Comparison of ENCODE assay signal across 16 cellular contexts in the genomic region with DNA sequence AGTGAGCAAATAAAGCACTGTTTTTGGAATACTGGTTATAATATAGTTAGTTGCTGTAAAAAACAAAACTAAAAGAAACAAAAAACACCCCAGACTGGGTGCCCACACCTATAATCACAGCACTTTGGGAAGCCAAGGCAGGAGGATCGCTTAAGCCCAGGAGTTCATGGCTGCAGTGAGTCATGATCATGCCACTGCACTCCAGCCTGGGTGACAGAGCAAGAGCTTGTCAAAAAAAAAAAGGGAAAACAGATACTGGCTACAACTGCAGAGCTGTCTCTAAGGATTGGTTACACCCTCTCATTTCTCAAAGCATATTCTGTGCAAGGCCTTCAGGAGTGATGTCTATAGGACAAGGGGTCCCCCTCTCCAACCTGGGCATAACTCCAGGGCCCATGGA. TPM values are rescaled to one million over a fixed set of nuclear protein-coding genes. Genes with fewer than 3 reads are reported as not detected.
DNase-seq lines count a peak whose midpoint lies in the region; ATAC-seq and TF ChIP-seq lines count a peak whose summit lies in the region.
"Had no signal": no experiment of that assay in that cellular context is flagged by ENCODE, and none has a peak within 500 bp of the region (broad histone marks: within the 10 kb centered on the region; RNA-seq: fewer than 3 reads in every experiment).

No MANE protein-coding gene starts in this region.

- TF ChIP-seq CTCF in heart right ventricle (IDR thresholded peaks at IDR 0.05) (no peak), smooth muscle cell (IDR thresholded peaks at IDR 0.05; ENCODE audit: borderline replicate concordance, insufficient read depth, poor library complexity, severe bottlenecking) (no peak)

- H4K20me1 ChIP-seq in smooth muscle cell (ENCODE audit: low read depth): no peaks in the 10 kb centered on the region

- H3K27me3 ChIP-seq in heart right ventricle: peaks cover 0 to 4% (median 0%) of the 10 kb centered on the region in 7 donors
- H3K27me3 ChIP-seq in adipocyte (replicated peaks; ENCODE audit: control insufficient read depth, insufficient read depth, low read length): no peaks in the 10 kb centered on the region
- H3K27me3 ChIP-seq in smooth muscle cell (ENCODE audit: low read depth): no peaks in the 10 kb centered on the region

- no peaks in the 10 kb centered on the region for H3K79me2 ChIP-seq in smooth muscle cell (ENCODE audit: low read depth)

- H3K4me3 ChIP-seq in heart right ventricle (no peak overlapping the region), adipocyte (ENCODE audit: low read length) (no peak overlapping the region), smooth muscle cell (no peak overlapping the region)

- H3K4me2 ChIP-seq in smooth muscle cell: peak overlapping the region; percentile 14

- H3K9ac ChIP-seq in adipocyte (ENCODE audit: low read length): no peak overlapping the region
- no peak overlapping the region for H3K9ac ChIP-seq in smooth muscle cell (ENCODE audit: low read depth)

- DNase-seq in heart right ventricle: no peak
- no peak for DNase-seq in Right ventricle myocardium inferior (ENCODE audit: missing footprints)
- peak; percentile 55 for DNase-seq in adipocyte (ENCODE audit: low read depth)
- peak; percentile 31 for DNase-seq in fibroblast of gingiva (ENCODE audit: low read depth)
- no peak for DNase-seq in smooth muscle cell (lab: John Stamatoyannopoulos, UW; ENCODE audit: unreplicated experiment)
- no peak for DNase-seq in HuH-7 (ENCODE audit: low spot score)
- DNase-seq: activated CD4-positive, alpha-beta T cell treated with anti-CD3 and anti-CD28 coated beads, Interleukin-2, amount 50 U/mL, for 1 hour; activated naive CD4-positive, alpha-beta T cell; GDM1; GOT3; immature natural killer cell; MM.1S; NCI-H187; NCI-H524 had no signal

- H3K36me3 ChIP-seq in heart right ventricle: no peaks in the 10 kb centered on the region
- no peaks in the 10 kb centered on the region for H3K36me3 ChIP-seq in adipocyte (ENCODE audit: control insufficient read depth, insufficient read depth, low read length, severe bottlenecking)
- no peaks in the 10 kb centered on the region for H3K36me3 ChIP-seq in smooth muscle cell (ENCODE audit: low read depth)

- intact Hi-C loops in heart right ventricle (cut with DNase I) (loop anchor here in 2 of 10 donors (10.0 kb wide), 1 partner anchor 206 kb away; a partner anchor contains a TSS), Right ventricle myocardium inferior (cut with DNase I) (no loop called here)

- no peak overlapping the region for H2AFZ ChIP-seq in smooth muscle cell (ENCODE audit: low read depth)

- H3K9me3 ChIP-seq in heart right ventricle (no peaks in the 10 kb centered on the region), adipocyte (ENCODE audit: control insufficient read depth, low read length) (no peaks in the 10 kb centered on the region), smooth muscle cell (replicated peaks; ENCODE audit: low read depth) (no peaks in the 10 kb centered on the region)

- ATAC-seq in heart right ventricle (peak in 6 of 8 donors; percentile 18 to 81 (median 50)), Right ventricle myocardium inferior (no peak), GM18907 (IDR thresholded peaks at IDR 0.05; ENCODE audit: unreplicated experiment) (no peak), HG03457 (IDR thresholded peaks at IDR 0.05; ENCODE audit: unreplicated experiment) (no peak)

- 71 to 74% methylated on average over 1 of the region's 1 CpG for WGBS in heart right ventricle, 2 donors
- 6% methylated on average over 1 of the region's 1 CpG for WGBS in smooth muscle cell (ENCODE audit: low lambda C conversion rate)

- H3F3A ChIP-seq in smooth muscle cell (ENCODE audit: low read depth): no peaks in the 10 kb centered on the region

- peak overlapping the region in 1 of 10 donors; percentile 62 for H3K27ac ChIP-seq in heart right ventricle
- peak overlapping the region; percentile 28 for H3K27ac ChIP-seq in smooth muscle cell (ENCODE audit: low read depth)

- H3K4me1 ChIP-seq in heart right ventricle (peaks cover 0 to 19% (median 0%) of the 10 kb centered on the region in 9 donors), adipocyte (ENCODE audit: control insufficient read depth, insufficient read depth, low read length) (peaks cover 17% of the 10 kb centered on the region), smooth muscle cell (ENCODE audit: low read depth) (no peaks in the 10 kb centered on the region)

RNA-seq across cellular contexts. Expression of a gene that starts 14.6 kb away (rescaled TPM):
- total RNA-seq in heart right ventricle (10 to 100 TPM; 23.3 to 37.9 (median 30.6) TPM), Right ventricle myocardium inferior (23.9 TPM), smooth muscle cell (0.45 and 2.9 TPM in 2 replicates)
- polyA plus RNA-seq in heart right ventricle (10 to 100 TPM in 1 of 2 donors, 1 to 10 TPM in 1; 6.9 to 30.1 TPM), smooth muscle cell (0.48 and 1.2 TPM in 2 replicates)
- polyA plus RNA-seq: immature natural killer cell had no signal

Comparison
In these comparisons a context has a peak if more than half of its experiments do, and no peak if none do; other contexts are left out.
1. ATAC-seq: peak in heart right ventricle (6 of 8); none in Right ventricle myocardium inferior (single experiment), GM18907 (single experiment) and HG03457 (single experiment).
2. DNase-seq: peak in adipocyte (single experiment) and fibroblast of gingiva (single experiment); none in heart right ventricle (0 of 2), Right ventricle myocardium inferior (single experiment), smooth muscle cell (single experiment) and HuH-7 (single experiment).